Comparison of ENCODE assay signal across 13 cellular contexts in genomic region chr17:61144876-61145564, GRCh38.
DNase-seq lines count a peak whose midpoint lies in the region; ATAC-seq and TF ChIP-seq lines count a peak whose summit lies in the region.
"Had no signal": no experiment of that assay in that cellular context is flagged by ENCODE, and none has a peak within 500 bp of the region (broad histone marks: within the 10 kb centered on the region; RNA-seq: fewer than 3 reads in every experiment).

No MANE protein-coding gene starts in this region.

- H3K36me3 ChIP-seq in fibroblast of lung (ENCODE audit: control insufficient read depth, insufficient read depth, low read length): no peaks in the 10 kb centered on the region
- H3K36me3 ChIP-seq in trophoblast cell (ENCODE audit: control insufficient read depth in 1 of 2, insufficient read depth in 2 of 2, low read length in 2 of 2): no peaks in the 10 kb centered on the region
- H3K36me3 ChIP-seq in Peyer's patch: no peaks in the 10 kb centered on the region
- H3K36me3 ChIP-seq: right lobe of liver had no signal

- H2BK12ac ChIP-seq in trophoblast cell (ENCODE audit: low read length): no peak overlapping the region

- no CpG with 5 or more reads among the region's 8 CpGs for WGBS in trophoblast cell (ENCODE audit: extremely low coverage, insufficient coverage, insufficient read length)

- no peak overlapping the region for H2AK5ac ChIP-seq in trophoblast cell (ENCODE audit: low read length)

- TF ChIP-seq CTCF in fibroblast of lung (conservative IDR thresholded peaks at IDR 0.05 in 1 of 2, IDR thresholded peaks at IDR 0.05 in 1 of 2; ENCODE audit: low read depth in 1 of 2, low read length in 2 of 2) (no peak), Peyer's patch (IDR thresholded peaks at IDR 0.05) (no peak)

- H3K27ac Mint-ChIP-seq in activated T-cell treated with anti-CD3 and anti-CD28 coated beads, Interleukin-2, amount 50 U/mL, for 24 hours: no peak overlapping the region
- H3K27ac Mint-ChIP-seq: activated CD4-positive, alpha-beta memory T cell treated with anti-CD3 and anti-CD28 coated beads, Interleukin-2, amount 10 ng/mL, durations not matched to agents 7 days and 5 days; activated naive CD4-positive, alpha-beta T cell treated with anti-CD3 and anti-CD28 coated beads, Interleukin-2, amount 50 U/mL, for 24 hours had no signal

- H3K79me2 ChIP-seq in fibroblast of lung (ENCODE audit: control insufficient read depth, insufficient read depth, low read length): no peaks in the 10 kb centered on the region
- H3K79me2 ChIP-seq in trophoblast cell (ENCODE audit: control insufficient read depth, insufficient read depth, low read length, poor library complexity): no peaks in the 10 kb centered on the region

- H3K9ac ChIP-seq in fibroblast of lung (ENCODE audit: insufficient read depth, low read length) (no peak overlapping the region), trophoblast cell (ENCODE audit: low read length) (no peak overlapping the region)

- ATAC-seq in GM19467 (IDR thresholded peaks at IDR 0.05; ENCODE audit: unreplicated experiment) (no peak), GM18861 (IDR thresholded peaks at IDR 0.05; ENCODE audit: unreplicated experiment) (no peak)

- H3K4me1 Mint-ChIP-seq in activated T-cell treated with anti-CD3 and anti-CD28 coated beads, Interleukin-2, amount 50 U/mL, for 24 hours (ENCODE audit: low read depth): peaks cover 6% of the 10 kb centered on the region

- peak overlapping the region; percentile 29 for H3K4me2 ChIP-seq in fibroblast of lung (ENCODE audit: extremely low read depth, insufficient read depth, low read length)
- H3K4me2 ChIP-seq in trophoblast cell (ENCODE audit: low read length): no peak overlapping the region

- H4K12ac ChIP-seq in trophoblast cell (ENCODE audit: low read depth, low read length): no peak overlapping the region

- H4K20me1 ChIP-seq in fibroblast of lung (ENCODE audit: control insufficient read depth, extremely low read depth, insufficient read depth, low read length): no peaks in the 10 kb centered on the region

- no peaks in the 10 kb centered on the region for H3K27me3 Mint-ChIP-seq in activated T-cell treated with anti-CD3 and anti-CD28 coated beads, Interleukin-2, amount 50 U/mL, for 24 hours
- H3K27me3 Mint-ChIP-seq: activated CD4-positive, alpha-beta memory T cell treated with anti-CD3 and anti-CD28 coated beads, Interleukin-2, amount 10 ng/mL, durations not matched to agents 7 days and 5 days; activated naive CD4-positive, alpha-beta T cell treated with anti-CD3 and anti-CD28 coated beads, Interleukin-2, amount 50 U/mL, for 24 hours had no signal

- no peak for TF ChIP-seq POLR2A in Peyer's patch (IDR thresholded peaks at IDR 0.05)

- H3K36me3 Mint-ChIP-seq in activated T-cell treated with anti-CD3 and anti-CD28 coated beads, Interleukin-2, amount 50 U/mL, for 24 hours (ENCODE audit: low read depth): no peaks in the 10 kb centered on the region
- H3K36me3 Mint-ChIP-seq: activated naive CD4-positive, alpha-beta T cell treated with anti-CD3 and anti-CD28 coated beads, Interleukin-2, amount 50 U/mL, for 24 hours had no signal

- no peaks in the 10 kb centered on the region for H3K9me3 Mint-ChIP-seq in activated T-cell treated with anti-CD3 and anti-CD28 coated beads, Interleukin-2, amount 50 U/mL, for 24 hours
- H3K9me3 Mint-ChIP-seq: activated CD4-positive, alpha-beta memory T cell treated with anti-CD3 and anti-CD28 coated beads, Interleukin-2, amount 10 ng/mL, durations not matched to agents 7 days and 5 days; activated naive CD4-positive, alpha-beta T cell treated with anti-CD3 and anti-CD28 coated beads, Interleukin-2, amount 50 U/mL, for 24 hours had no signal

- no peak overlapping the region for H4K91ac ChIP-seq in trophoblast cell (ENCODE audit: low read depth, low read length)

- DNase-seq in DMS114 treated with DMSO at 0.1 percent for 48 hours (lab: John Stamatoyannopoulos, UW; ENCODE audit: unreplicated experiment) (peak; percentile 46), OCI-M1 (lab: John Stamatoyannopoulos, UW) (peak; percentile 75), fibroblast of lung (ENCODE audit: low read depth in 2 of 2) (no peak), trophoblast cell (no peak), Peyer's patch (no peak)
- no peak for DNase-seq in activated T-cell treated with anti-CD3 and anti-CD28 coated beads, Interleukin-2, amount 50 U/mL, for 24 hours
- DNase-seq: activated CD4-positive, alpha-beta memory T cell treated with anti-CD3 and anti-CD28 coated beads, Interleukin-2, amount 10 ng/mL, durations not matched to agents 7 days and 5 days; NCI-H1092 treated with DMSO at 0.1 percent for 48 hours; right lobe of liver had no signal

- H3K4ac ChIP-seq in trophoblast cell (ENCODE audit: low read depth, low read length): no peak overlapping the region

- H3K9me3 ChIP-seq in fibroblast of lung (ENCODE audit: control insufficient read depth, insufficient read depth, low read depth, low read length): no peaks in the 10 kb centered on the region
- no peaks in the 10 kb centered on the region for H3K9me3 ChIP-seq in trophoblast cell (ENCODE audit: insufficient read depth, low read depth, low read length)
- no peaks in the 10 kb centered on the region for H3K9me3 ChIP-seq in Peyer's patch
- H3K9me3 ChIP-seq: right lobe of liver had no signal

- H3K4me3 ChIP-seq in fibroblast of lung (replicated peaks in 1 of 4; ENCODE audit: control extremely low read depth in 1 of 4, insufficient read depth in 1 of 4, low read depth in 3 of 4, low read length in 4 of 4) (no peak overlapping the region), trophoblast cell (ENCODE audit: low read depth, low read length) (no peak overlapping the region), Peyer's patch (no peak overlapping the region)
- H3K4me3 ChIP-seq: right lobe of liver, SK-N-MC had no signal

- no peak overlapping the region for H2BK5ac ChIP-seq in trophoblast cell (ENCODE audit: low read depth, low read length, poor library complexity)

- peak overlapping the region; percentile 67 for H2AFZ ChIP-seq in fibroblast of lung (ENCODE audit: low read length)
- no peak overlapping the region for H2AFZ ChIP-seq in trophoblast cell (ENCODE audit: insufficient read depth, low read length, poor library complexity)

- H3K14ac ChIP-seq in trophoblast cell (ENCODE audit: low read length): no peak overlapping the region

- no peak overlapping the region for H3K4me3 Mint-ChIP-seq in activated T-cell treated with anti-CD3 and anti-CD28 coated beads, Interleukin-2, amount 50 U/mL, for 24 hours
- H3K4me3 Mint-ChIP-seq: activated CD4-positive, alpha-beta memory T cell treated with anti-CD3 and anti-CD28 coated beads, Interleukin-2, amount 10 ng/mL, durations not matched to agents 7 days and 5 days; activated naive CD4-positive, alpha-beta T cell treated with anti-CD3 and anti-CD28 coated beads, Interleukin-2, amount 50 U/mL, for 24 hours had no signal

- H3K27me3 ChIP-seq in fibroblast of lung (ENCODE audit: control insufficient read depth, insufficient read depth, low read length) (no peaks in the 10 kb centered on the region), trophoblast cell (ENCODE audit: insufficient read depth, low read length) (no peaks in the 10 kb centered on the region), Peyer's patch (no peaks in the 10 kb centered on the region)
- H3K27me3 ChIP-seq: right lobe of liver had no signal

- H3K27ac ChIP-seq in fibroblast of lung (ENCODE audit: insufficient read depth, low read length) (no peak overlapping the region), trophoblast cell (ENCODE audit: low read depth, low read length) (peak overlapping the region; percentile 38), Peyer's patch (peak overlapping the region in 2 of 4 donors; percentile 3 to 48)
- H3K27ac ChIP-seq: right lobe of liver, SK-N-MC had no signal

- H3K23ac ChIP-seq in trophoblast cell (ENCODE audit: low read length): no peak overlapping the region

- no peak overlapping the region for H3K18ac ChIP-seq in trophoblast cell (ENCODE audit: low read length)

- H3K4me1 ChIP-seq in fibroblast of lung (ENCODE audit: control insufficient read depth, extremely low read depth, insufficient read depth, low read length) (peaks cover 4% of the 10 kb centered on the region), trophoblast cell (ENCODE audit: control insufficient read depth in 1 of 2, insufficient read depth in 2 of 2, low read length in 2 of 2) (peaks cover 0 to 7% of the 10 kb centered on the region in 2 experiments), Peyer's patch (peaks cover 0 to 8% (median 0%) of the 10 kb centered on the region in 4 donors)
- H3K4me1 ChIP-seq: right lobe of liver had no signal

- H3K79me1 ChIP-seq in trophoblast cell (ENCODE audit: low read length): peaks cover 2% of the 10 kb centered on the region

- no peak overlapping the region for H4K8ac ChIP-seq in trophoblast cell (ENCODE audit: low read depth, low read length)

- no peak overlapping the region for H2BK120ac ChIP-seq in trophoblast cell (ENCODE audit: insufficient read depth, low read length, poor library complexity)

Comparison
In these comparisons a context has a peak if more than half of its experiments do, and no peak if none do; other contexts are left out.
1. DNase-seq: peak in DMS114 treated with DMSO at 0.1 percent for 48 hours (single experiment) and OCI-M1 (single experiment); none in fibroblast of lung (0 of 2), trophoblast cell (0 of 2), Peyer's patch (0 of 3) and activated T-cell treated with anti-CD3 and anti-CD28 coated beads, Interleukin-2, amount 50 U/mL, for 24 hours (single experiment).